In the genomic region with DNA sequence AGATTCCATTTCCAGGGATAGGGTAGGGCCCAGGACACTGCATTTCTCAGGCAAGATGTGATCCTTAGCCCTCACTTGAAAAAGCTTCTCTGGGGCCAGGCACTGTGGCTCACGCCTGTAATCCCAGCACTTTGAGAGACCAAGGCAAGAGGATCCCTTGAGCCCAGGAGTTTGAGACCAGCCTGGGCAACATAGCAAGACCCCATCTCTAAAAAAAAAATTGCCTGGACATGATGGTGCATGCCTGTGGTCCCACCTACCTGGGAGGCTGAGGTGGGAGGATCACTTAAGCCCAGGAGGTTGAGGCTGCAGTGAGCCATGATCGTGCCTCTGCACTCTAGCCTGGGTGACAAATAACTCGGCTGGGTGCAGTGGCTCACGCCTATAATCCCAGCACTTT, we compare ENCODE assay signal across 20 cellular contexts. TPM values are rescaled to one million over a fixed set of nuclear protein-coding genes. Genes with fewer than 3 reads are reported as not detected.
"Had no signal": no experiment of that assay in that cellular context is flagged by ENCODE, and none has a peak within 500 bp of the region (broad histone marks: within the 10 kb centered on the region; RNA-seq: fewer than 3 reads in every experiment).

No MANE protein-coding gene starts in this region.

RNA-seq across cellular contexts. Expression of a gene that starts 33.7 kb away (rescaled TPM):
- total RNA-seq: left lung; lung microvascular endothelial cell; naive thymus-derived CD8-positive, alpha-beta T cell; neural crest cell; osteocyte; posterior vena cava; pulmonary artery endothelial cell; right atrium auricular region; skeletal muscle tissue; tibial nerve; urinary bladder; vagina had no signal
- polyA plus RNA-seq: smooth muscle cell, urinary bladder had no signal

RNA-seq across cellular contexts. Expression of a gene that starts 36.6 kb away (rescaled TPM):
- total RNA-seq: kidney; left lung; lower leg skin; lung microvascular endothelial cell; naive thymus-derived CD8-positive, alpha-beta T cell; neural crest cell; osteocyte; posterior vena cava; pulmonary artery endothelial cell; renal cortical epithelial cell; right atrium auricular region; right lobe of liver; skeletal muscle tissue; smooth muscle cell; temporal lobe; tibial nerve; urinary bladder; vagina had no signal
- polyA plus RNA-seq: immature natural killer cell; naive thymus-derived CD8-positive, alpha-beta T cell; smooth muscle cell; thymus; urinary bladder had no signal
